ENCODE assay signal across 8 cellular contexts in the genomic region with DNA sequence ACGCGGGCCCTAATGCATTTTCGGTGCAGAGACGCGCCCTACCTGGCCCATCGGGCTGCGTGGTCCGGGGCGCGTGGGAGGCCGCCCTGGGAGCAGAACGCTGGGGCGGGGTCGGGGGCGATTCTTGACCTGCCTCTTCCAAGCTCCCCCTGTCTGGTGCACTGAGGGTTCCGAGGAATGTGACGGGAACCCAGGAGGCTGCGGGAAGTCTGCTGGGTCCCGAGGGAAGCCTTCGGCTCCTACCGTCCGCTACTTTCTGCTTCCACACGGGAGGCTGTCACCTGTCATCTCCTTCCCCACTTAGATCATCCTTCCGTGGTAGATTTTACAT. TPM values are rescaled to one million over a fixed set of nuclear protein-coding genes. Genes with fewer than 3 reads are reported as not detected.
A peak's percentile ranks its signal among the peaks of the same experiment; 100 is the strongest.
DNase-seq lines count a peak whose midpoint lies in the region; ATAC-seq and TF ChIP-seq lines count a peak whose summit lies in the region.

No MANE protein-coding gene starts in this region.

- H3K9me3 ChIP-seq in ES-I3 (ENCODE audit: control insufficient read depth, insufficient read depth, low read length) (no peaks in the 10 kb centered on the region), left lung (no peaks in the 10 kb centered on the region), tibial nerve (no peaks in the 10 kb centered on the region)

- TF ChIP-seq CTCF in astrocyte of the cerebellum (IDR thresholded peaks at IDR 0.05; ENCODE audit: low read depth, low read length, missing control alignments) (no peak), left lung (IDR thresholded peaks at IDR 0.05) (no peak), tibial nerve (IDR thresholded peaks at IDR 0.05) (no peak)

- ATAC-seq in HG03175 (IDR thresholded peaks at IDR 0.05; ENCODE audit: unreplicated experiment) (peak; percentile 4), left lung (peak; percentile 14), GM19397 (IDR thresholded peaks at IDR 0.05; ENCODE audit: unreplicated experiment) (no peak)

- H3K36me3 ChIP-seq in ES-I3 (ENCODE audit: insufficient read depth, low read length), result no peaks in the 10 kb centered on the region
- H3K36me3 ChIP-seq in left lung, result no peaks in the 10 kb centered on the region
- no peaks in the 10 kb centered on the region for H3K36me3 ChIP-seq in tibial nerve

- peak overlapping the region; percentile 84 for H3K4me3 ChIP-seq in astrocyte of the cerebellum (ENCODE audit: low read depth, low read length)
- H3K4me3 ChIP-seq in left lung, result peak overlapping the region; percentile 71 to 76
- peak overlapping the region; percentile 80 to 93 (median 87) for H3K4me3 ChIP-seq in tibial nerve

- no peak for DNase-seq in astrocyte of the cerebellum (ENCODE audit: low read depth)
- DNase-seq in left lung, result peak in 1 of 2 donors; percentile 83
- DNase-seq in tibial nerve (ENCODE audit: low spot score in 2 of 2), result no peak
- no peak for DNase-seq in islet precursor cell
- DNase-seq in activated CD4-positive, alpha-beta T cell treated with anti-CD3 and anti-CD28 coated beads, Interleukin-2, amount 50 U/mL, for 4 hours, result no peak

- intact Hi-C loops in left lung (cut with DNase I), result no loop called here

- H3K27ac ChIP-seq in left lung (peak overlapping the region; percentile 62 to 89), tibial nerve (peak overlapping the region; percentile 60 to 88 (median 82))

- in situ Hi-C loops in astrocyte of the cerebellum (cut with HindIII; ENCODE audit: low sequenced_read_pairs), result no loop called here

- WGBS in tibial nerve, 2 donors, result 0 to 1% methylated on average over 14 to 15 of the region's 24 CpGs

- no peaks in the 10 kb centered on the region for H3K4me1 ChIP-seq in ES-I3 (ENCODE audit: insufficient read depth, low read length)
- H3K4me1 ChIP-seq in left lung, result peaks cover 3 to 34% of the 10 kb centered on the region in 2 donors
- H3K4me1 ChIP-seq in tibial nerve, result peaks cover 0 to 57% (median 10%) of the 10 kb centered on the region in 4 donors

- peak overlapping the region; percentile 93; the same call in 1 of the 2 replicates for H3K9ac ChIP-seq in ES-I3 (ENCODE audit: low read depth, low read length)

- no peaks in the 10 kb centered on the region for H3K27me3 ChIP-seq in left lung
- H3K27me3 ChIP-seq in tibial nerve, result no peaks in the 10 kb centered on the region

- TF ChIP-seq POLR2A in tibial nerve (IDR thresholded peaks at IDR 0.05), result no peak

- no peak for TF ChIP-seq EP300 in tibial nerve (IDR thresholded peaks at IDR 0.05)

RNA-seq across cellular contexts. Expression of gene SPRYD7, which starts 0.8 kb away (rescaled TPM):
- 10 to 100 TPM; 10.4 to 13.9 TPM for total RNA-seq in left lung
- total RNA-seq in tibial nerve, result 1 to 10 TPM; 5.5 to 9.4 (median 7.5) TPM

RNA-seq across cellular contexts. Expression of gene TRIM13, which starts 59.9 kb away (rescaled TPM):
- total RNA-seq in left lung, result 10 to 100 TPM; 30.5 to 32.0 TPM
- total RNA-seq in tibial nerve, result 10 to 100 TPM; 18.0 to 25.8 (median 23.2) TPM
